In the genomic region with DNA sequence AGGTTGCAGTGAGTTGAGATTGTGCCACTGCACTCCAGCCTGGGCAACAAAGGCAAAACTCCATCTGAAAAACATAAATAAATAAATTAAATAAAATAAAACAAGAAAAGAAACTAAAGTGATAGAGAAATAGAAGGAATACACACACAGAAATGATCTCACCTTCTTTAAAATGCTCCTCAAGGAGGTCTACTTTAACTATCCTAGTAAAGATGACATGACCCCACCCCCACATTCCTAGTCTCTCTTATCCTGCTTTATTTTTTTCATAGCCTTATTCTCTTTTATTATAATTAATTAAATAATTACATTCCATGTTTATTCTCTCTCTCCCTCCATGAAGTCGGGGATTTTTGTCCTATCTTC, we compare ENCODE assay signal across 1 cellular context.
TF ChIP-seq lines count a peak whose summit lies in the region.

No MANE protein-coding gene starts in this region.

TF ChIP-seq in K562, 482 proteins besides CTCF, POLR2A, EP300 and RAD21 (continued from another document):
- TF ChIP-seq, protein P1, sequence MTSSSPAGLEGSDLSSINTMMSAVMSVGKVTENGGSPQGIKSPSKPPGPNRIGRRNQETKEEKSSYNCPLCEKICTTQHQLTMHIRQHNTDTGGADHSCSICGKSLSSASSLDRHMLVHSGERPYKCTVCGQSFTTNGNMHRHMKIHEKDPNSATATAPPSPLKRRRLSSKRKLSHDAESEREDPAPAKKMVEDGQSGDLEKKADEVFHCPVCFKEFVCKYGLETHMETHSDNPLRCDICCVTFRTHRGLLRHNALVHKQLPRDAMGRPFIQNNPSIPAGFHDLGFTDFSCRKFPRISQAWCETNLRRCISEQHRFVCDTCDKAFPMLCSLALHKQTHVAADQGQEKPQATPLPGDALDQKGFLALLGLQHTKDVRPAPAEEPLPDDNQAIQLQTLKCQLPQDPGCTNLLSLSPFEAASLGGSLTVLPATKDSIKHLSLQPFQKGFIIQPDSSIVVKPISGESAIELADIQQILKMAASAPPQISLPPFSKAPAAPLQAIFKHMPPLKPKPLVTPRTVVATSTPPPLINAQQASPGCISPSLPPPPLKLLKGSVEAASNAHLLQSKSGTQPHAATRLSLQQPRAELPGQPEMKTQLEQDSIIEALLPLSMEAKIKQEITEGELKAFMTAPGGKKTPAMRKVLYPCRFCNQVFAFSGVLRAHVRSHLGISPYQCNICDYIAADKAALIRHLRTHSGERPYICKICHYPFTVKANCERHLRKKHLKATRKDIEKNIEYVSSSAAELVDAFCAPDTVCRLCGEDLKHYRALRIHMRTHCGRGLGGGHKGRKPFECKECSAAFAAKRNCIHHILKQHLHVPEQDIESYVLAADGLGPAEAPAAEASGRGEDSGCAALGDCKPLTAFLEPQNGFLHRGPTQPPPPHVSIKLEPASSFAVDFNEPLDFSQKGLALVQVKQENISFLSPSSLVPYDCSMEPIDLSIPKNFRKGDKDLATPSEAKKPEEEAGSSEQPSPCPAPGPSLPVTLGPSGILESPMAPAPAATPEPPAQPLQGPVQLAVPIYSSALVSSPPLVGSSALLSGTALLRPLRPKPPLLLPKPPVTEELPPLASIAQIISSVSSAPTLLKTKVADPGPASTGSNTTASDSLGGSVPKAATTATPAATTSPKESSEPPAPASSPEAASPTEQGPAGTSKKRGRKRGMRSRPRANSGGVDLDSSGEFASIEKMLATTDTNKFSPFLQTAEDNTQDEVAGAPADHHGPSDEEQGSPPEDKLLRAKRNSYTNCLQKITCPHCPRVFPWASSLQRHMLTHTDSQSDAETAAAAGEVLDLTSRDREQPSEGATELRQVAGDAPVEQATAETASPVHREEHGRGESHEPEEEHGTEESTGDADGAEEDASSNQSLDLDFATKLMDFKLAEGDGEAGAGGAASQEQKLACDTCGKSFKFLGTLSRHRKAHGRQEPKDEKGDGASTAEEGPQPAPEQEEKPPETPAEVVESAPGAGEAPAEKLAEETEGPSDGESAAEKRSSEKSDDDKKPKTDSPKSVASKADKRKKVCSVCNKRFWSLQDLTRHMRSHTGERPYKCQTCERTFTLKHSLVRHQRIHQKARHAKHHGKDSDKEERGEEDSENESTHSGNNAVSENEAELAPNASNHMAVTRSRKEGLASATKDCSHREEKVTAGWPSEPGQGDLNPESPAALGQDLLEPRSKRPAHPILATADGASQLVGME (CRISPR knock-in tag; IDR thresholded peaks at IDR 0.05): no peak
- TF ChIP-seq YBX1 (IDR thresholded peaks at IDR 0.05) (no peak), HCFC1 (IDR thresholded peaks at IDR 0.05; ENCODE audit: low read depth, low read length) (no peak), ZNF512 (tag; IDR thresholded peaks at IDR 0.05) (peak; percentile 58; the same call in 1 of the 2 replicates)
- TF ChIP-seq, protein P2, sequence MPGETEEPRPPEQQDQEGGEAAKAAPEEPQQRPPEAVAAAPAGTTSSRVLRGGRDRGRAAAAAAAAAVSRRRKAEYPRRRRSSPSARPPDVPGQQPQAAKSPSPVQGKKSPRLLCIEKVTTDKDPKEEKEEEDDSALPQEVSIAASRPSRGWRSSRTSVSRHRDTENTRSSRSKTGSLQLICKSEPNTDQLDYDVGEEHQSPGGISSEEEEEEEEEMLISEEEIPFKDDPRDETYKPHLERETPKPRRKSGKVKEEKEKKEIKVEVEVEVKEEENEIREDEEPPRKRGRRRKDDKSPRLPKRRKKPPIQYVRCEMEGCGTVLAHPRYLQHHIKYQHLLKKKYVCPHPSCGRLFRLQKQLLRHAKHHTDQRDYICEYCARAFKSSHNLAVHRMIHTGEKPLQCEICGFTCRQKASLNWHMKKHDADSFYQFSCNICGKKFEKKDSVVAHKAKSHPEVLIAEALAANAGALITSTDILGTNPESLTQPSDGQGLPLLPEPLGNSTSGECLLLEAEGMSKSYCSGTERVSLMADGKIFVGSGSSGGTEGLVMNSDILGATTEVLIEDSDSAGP (CRISPR knock-in tag; IDR thresholded peaks at IDR 0.05): no peak
